Comparison of ENCODE assay signal across 11 cellular contexts in genomic region chr4:20249333-20249732, GRCh38. TPM values are rescaled to one million over a fixed set of nuclear protein-coding genes. Genes with fewer than 3 reads are reported as not detected.
DNase-seq lines count a peak whose midpoint lies in the region; ATAC-seq and TF ChIP-seq lines count a peak whose summit lies in the region.
"Had no signal": no experiment of that assay in that cellular context is flagged by ENCODE, and none has a peak within 500 bp of the region (broad histone marks: within the 10 kb centered on the region; RNA-seq: fewer than 3 reads in every experiment).

No MANE protein-coding gene starts in this region.

- H3F3A ChIP-seq in smooth muscle cell (ENCODE audit: low read depth) = no peaks in the 10 kb centered on the region

- H3K9ac ChIP-seq in fibroblast of lung (ENCODE audit: insufficient read depth, low read length) = no peak overlapping the region
- H3K9ac ChIP-seq in smooth muscle cell (ENCODE audit: low read depth) = no peak overlapping the region
- H3K9ac ChIP-seq: BLaER1 treated with 17β-estradiol and CSF1 and Interleukin-3, amounts not matched to agents 10 nM and 100 nM had no signal

- no peak for ATAC-seq in GM19397 (IDR thresholded peaks at IDR 0.05; ENCODE audit: unreplicated experiment)

- H3K4me2 ChIP-seq in fibroblast of lung (ENCODE audit: extremely low read depth, insufficient read depth, low read length) (peak overlapping the region; percentile 8), smooth muscle cell (no peak overlapping the region)
- H3K4me2 ChIP-seq: BLaER1 treated with 17β-estradiol and CSF1 and Interleukin-3, amounts not matched to agents 10 nM and 100 nM had no signal

- DNase-seq in NCI-H146 (lab: John Stamatoyannopoulos, UW) (peak; percentile 1), NCI-H146 treated with DMSO at 0.1 percent for 48 hours (lab: John Stamatoyannopoulos, UW; ENCODE audit: unreplicated experiment) (no peak), OCI-M1 (lab: John Stamatoyannopoulos, UW) (peak; percentile 69), fibroblast of lung (ENCODE audit: low read depth in 2 of 2) (peak; percentile 50 to 78), smooth muscle cell (lab: John Stamatoyannopoulos, UW; ENCODE audit: unreplicated experiment) (no peak), SHP77 (lab: John Stamatoyannopoulos, UW) (no peak)
- DNase-seq in effector CD4-positive, alpha-beta T cell = no peak
- DNase-seq: NCI-H1436 had no signal

- H2AFZ ChIP-seq in fibroblast of lung (ENCODE audit: low read length) (no peak overlapping the region), smooth muscle cell (ENCODE audit: low read depth) (no peak overlapping the region)

- peaks cover 5% of the 10 kb centered on the region for H3K4me1 ChIP-seq in fibroblast of lung (ENCODE audit: control insufficient read depth, extremely low read depth, insufficient read depth, low read length)
- H3K4me1 ChIP-seq in smooth muscle cell (ENCODE audit: low read depth) = peaks cover 9% of the 10 kb centered on the region

- H3K27ac ChIP-seq in fibroblast of lung (ENCODE audit: insufficient read depth, low read length) (no peak overlapping the region), smooth muscle cell (ENCODE audit: low read depth) (no peak overlapping the region)
- H3K27ac ChIP-seq: BLaER1 treated with 17β-estradiol and CSF1 and Interleukin-3, amounts not matched to agents 10 nM and 100 nM had no signal

- H3K79me2 ChIP-seq in fibroblast of lung (ENCODE audit: control insufficient read depth, insufficient read depth, low read length) = peaks cover 19% of the 10 kb centered on the region
- peaks cover 21% of the 10 kb centered on the region for H3K79me2 ChIP-seq in smooth muscle cell (ENCODE audit: low read depth)

- H3K4me3 ChIP-seq in fibroblast of lung (replicated peaks in 1 of 4; ENCODE audit: control extremely low read depth in 1 of 4, insufficient read depth in 1 of 4, low read depth in 3 of 4, low read length in 4 of 4) (no peak overlapping the region), smooth muscle cell (no peak overlapping the region)
- H3K4me3 ChIP-seq: BLaER1 treated with 17β-estradiol and CSF1 and Interleukin-3, amounts not matched to agents 10 nM and 100 nM had no signal

- H3K36me3 ChIP-seq in fibroblast of lung (ENCODE audit: control insufficient read depth, insufficient read depth, low read length) (no peaks in the 10 kb centered on the region), smooth muscle cell (ENCODE audit: low read depth) (no peaks in the 10 kb centered on the region)
- H3K36me3 ChIP-seq: BLaER1 treated with 17β-estradiol and CSF1 and Interleukin-3, amounts not matched to agents 10 nM and 100 nM had no signal

- H4K20me1 ChIP-seq in fibroblast of lung (ENCODE audit: control insufficient read depth, extremely low read depth, insufficient read depth, low read length) (no peaks in the 10 kb centered on the region), smooth muscle cell (ENCODE audit: low read depth) (peaks cover 22% of the 10 kb centered on the region)

- 53% methylated on average over 2 of the region's 2 CpGs for WGBS in smooth muscle cell (ENCODE audit: low lambda C conversion rate)

- H3K9me3 ChIP-seq in fibroblast of lung (ENCODE audit: control insufficient read depth, insufficient read depth, low read depth, low read length) (no peaks in the 10 kb centered on the region), smooth muscle cell (replicated peaks; ENCODE audit: low read depth) (no peaks in the 10 kb centered on the region)

- no peaks in the 10 kb centered on the region for H3K27me3 ChIP-seq in fibroblast of lung (ENCODE audit: control insufficient read depth, insufficient read depth, low read length)
- H3K27me3 ChIP-seq in smooth muscle cell (ENCODE audit: low read depth) = peaks cover 14% of the 10 kb centered on the region

- TF ChIP-seq CTCF in fibroblast of lung (conservative IDR thresholded peaks at IDR 0.05 in 1 of 2, IDR thresholded peaks at IDR 0.05 in 1 of 2; ENCODE audit: low read depth in 1 of 2, low read length in 2 of 2) (peak; percentile 69), smooth muscle cell (IDR thresholded peaks at IDR 0.05; ENCODE audit: borderline replicate concordance, insufficient read depth, poor library complexity, severe bottlenecking) (peak; percentile 43)

RNA-seq across cellular contexts. Expression of gene SLIT2, which starts 2.4 kb away (rescaled TPM):
- total RNA-seq in fibroblast of lung (12.6 and 21.1 TPM in 2 replicates), smooth muscle cell (37.1 and 37.2 TPM in 2 replicates)
- polyA plus RNA-seq in fibroblast of lung (25.8 and 27.8 TPM in 2 replicates), smooth muscle cell (22.6 and 29.4 TPM in 2 replicates)
- polyA plus RNA-seq in fibroblast of lung (2012) = 17.0 and 21.8 TPM in 2 replicates
- 23.5 and 23.8 TPM in 2 replicates for polyA minus RNA-seq in fibroblast of lung (ENCODE audit: low replicate concordance)
- total RNA-seq: activated CD8-positive, alpha-beta memory T cell treated with anti-CD3 and anti-CD28 coated beads for 36 hours had no signal

Comparison
In these comparisons a context has a peak if more than half of its experiments do, and no peak if none do; other contexts are left out.
1. DNase-seq: peak in NCI-H146 (single experiment), OCI-M1 (single experiment) and fibroblast of lung (2 of 2); none in NCI-H146 treated with DMSO at 0.1 percent for 48 hours (single experiment), smooth muscle cell (single experiment), effector CD4-positive, alpha-beta T cell (single experiment) and SHP77 (0 of 2).